In genomic region chr1:28329395-28330153, GRCh38 we compare ENCODE assay signal across 8 cellular contexts. TPM values are rescaled to one million over a fixed set of nuclear protein-coding genes. Genes with fewer than 3 reads are reported as not detected.
A peak's percentile ranks its signal among the peaks of the same experiment; 100 is the strongest.
DNase-seq lines count a peak whose midpoint lies in the region; ATAC-seq and TF ChIP-seq lines count a peak whose summit lies in the region.

No MANE protein-coding gene starts in this region.

- 56 to 63% methylated on average over 24 to 29 of the region's 29 CpGs for WGBS in endodermal cell (ENCODE audit: insufficient coverage in 1 of 2, insufficient read length in 1 of 2), 2 experiments

- H3K9ac ChIP-seq in endodermal cell (ENCODE audit: extremely low read depth, low read length, poor library complexity, severe bottlenecking), result peak overlapping the region; percentile 93

- H3K9me3 Mint-ChIP-seq in CD14-positive monocyte (peaks cover 0 to 5% (median 0%) of the 10 kb centered on the region in 7 donors), endodermal cell (no peaks in the 10 kb centered on the region)
- H3K9me3 Mint-ChIP-seq in natural killer cell treated with Interleukin-12 subunit alpha and Interleukin-12 subunit beta and Interleukin-15 and Interleukin-18, amount 100 ng/mL, for 72 hours, result no peaks in the 10 kb centered on the region

- H3K27me3 ChIP-seq in HL-60 (ENCODE audit: insufficient read depth, poor library complexity, severe bottlenecking) (no peaks in the 10 kb centered on the region), endodermal cell (ENCODE audit: control insufficient read depth, insufficient read depth, low read length, poor library complexity, severe bottlenecking) (no peaks in the 10 kb centered on the region)

- peak overlapping the region; percentile 46 for H3K4me3 ChIP-seq in HL-60 (replicated peaks; ENCODE audit: insufficient read depth, low read length)
- peak overlapping the region; percentile 94 for H3K4me3 ChIP-seq in endodermal cell (ENCODE audit: low read length)

- no peaks in the 10 kb centered on the region for H3K9me3 ChIP-seq in endodermal cell (ENCODE audit: control insufficient read depth, low read length)

- H3K36me3 Mint-ChIP-seq in CD14-positive monocyte (peaks cover 28 to 38% of the 10 kb centered on the region in 2 donors), endodermal cell (ENCODE audit: low read depth) (peaks cover 36% of the 10 kb centered on the region)
- H3K36me3 Mint-ChIP-seq in natural killer cell treated with Interleukin-12 subunit alpha and Interleukin-12 subunit beta and Interleukin-15 and Interleukin-18, amount 100 ng/mL, for 72 hours, result peaks cover 12% of the 10 kb centered on the region

- no peaks in the 10 kb centered on the region for H3K4me1 ChIP-seq in endodermal cell (ENCODE audit: control insufficient read depth, insufficient read depth, low read length)

- H3K4me1 Mint-ChIP-seq in CD14-positive monocyte (peaks cover 35% of the 10 kb centered on the region), endodermal cell (peaks cover 8% of the 10 kb centered on the region)
- H3K4me1 Mint-ChIP-seq in natural killer cell treated with Interleukin-12 subunit alpha and Interleukin-12 subunit beta and Interleukin-15 and Interleukin-18, amount 100 ng/mL, for 72 hours (ENCODE audit: low read depth in 2 of 2), result peaks cover 29 to 39% of the 10 kb centered on the region in 2 donors

- peak overlapping the region; percentile 87 to 93 for H3K4me3 Mint-ChIP-seq in CD14-positive monocyte
- H3K4me3 Mint-ChIP-seq in endodermal cell, result peak overlapping the region; percentile 92
- peak overlapping the region; percentile 86 for H3K4me3 Mint-ChIP-seq in natural killer cell treated with Interleukin-12 subunit alpha and Interleukin-12 subunit beta and Interleukin-15 and Interleukin-18, amount 100 ng/mL, for 72 hours

- intact Hi-C loops in CD14-positive monocyte (cut with micrococcal nuclease), result loop anchor here (2.0 to 5.0 kb wide), 2 partner anchors 81 to 82 kb away; no protein-coding TSS in a partner anchor

- H3K27me3 Mint-ChIP-seq in CD14-positive monocyte (ENCODE audit: low read depth in 3 of 3) (peaks cover 0 to 6% (median 1%) of the 10 kb centered on the region in 3 donors), endodermal cell (ENCODE audit: insufficient read depth) (no peaks in the 10 kb centered on the region)
- H3K27me3 Mint-ChIP-seq in natural killer cell treated with Interleukin-12 subunit alpha and Interleukin-12 subunit beta and Interleukin-15 and Interleukin-18, amount 100 ng/mL, for 72 hours, result no peaks in the 10 kb centered on the region

- in situ Hi-C loops in GM13976 (cut with MboI; ENCODE audit: low sequenced_read_pairs, unreplicated experiment), result no loop called here

- H3K36me3 ChIP-seq in endodermal cell (ENCODE audit: control insufficient read depth, insufficient read depth, low read length), result peaks cover 19% of the 10 kb centered on the region

- peak; percentile 48 for DNase-seq in CD14-positive monocyte (ENCODE audit: low spot score)
- peak in 1 of 2 experiments; percentile 50 for DNase-seq in HL-60 (ENCODE audit: low read depth in 1 of 2, low spot score in 1 of 2)
- DNase-seq in activated CD4-positive, alpha-beta T cell treated with anti-CD3 and anti-CD28 coated beads for 48 hours, result peak; percentile 56
- DNase-seq in endodermal cell, result peak; percentile 83
- no peak for DNase-seq in natural killer cell treated with Interleukin-12 subunit alpha and Interleukin-12 subunit beta and Interleukin-15 and Interleukin-18, amount 100 ng/mL, for 72 hours (ENCODE audit: low spot score)
- DNase-seq in T1000 (lab: John Stamatoyannopoulos, UW), result no peak
- no peak for DNase-seq in GM13976 (ENCODE audit: low spot score)

- H3K27ac ChIP-seq in HL-60 (replicated peaks) (peak overlapping the region; percentile 89), endodermal cell (ENCODE audit: low read depth, low read length) (peak overlapping the region; percentile 16), temporal lobe (ENCODE audit: low read depth, low read length) (peak overlapping the region; percentile 61)

- peak; percentile 1 to 44 for ATAC-seq in natural killer cell treated with Interleukin-12 subunit alpha and Interleukin-12 subunit beta and Interleukin-15 and Interleukin-18, amount 100 ng/mL, for 72 hours

- no peak for TF ChIP-seq CTCF in CD14-positive monocyte (IDR thresholded peaks at IDR 0.05)
- TF ChIP-seq CTCF in HL-60 (IDR thresholded peaks at IDR 0.05; ENCODE audit: insufficient read depth, low read length), result no peak
- TF ChIP-seq CTCF in endodermal cell (conservative IDR thresholded peaks at IDR 0.05), result peak; percentile 52
- no peak for TF ChIP-seq CTCF in GM13976 (IDR thresholded peaks at IDR 0.05; ENCODE audit: borderline replicate concordance, control extremely low read depth, extremely low read depth, insufficient read depth, missing control alignments)

- H3K27ac Mint-ChIP-seq in CD14-positive monocyte (peak overlapping the region; percentile 97 to 99 (median 98)), endodermal cell (peak overlapping the region; percentile 98)
- H3K27ac Mint-ChIP-seq in natural killer cell treated with Interleukin-12 subunit alpha and Interleukin-12 subunit beta and Interleukin-15 and Interleukin-18, amount 100 ng/mL, for 72 hours, result peak overlapping the region; percentile 94 to 99

RNA-seq across cellular contexts. Expression of gene MED18, which starts 0.7 kb away (rescaled TPM):
- polyA plus RNA-seq in CD14-positive monocyte, result 1 to 10 TPM; 2.5 to 6.3 TPM
- 10 to 100 TPM; 15.5 to 18.4 TPM for total RNA-seq in endodermal cell
- polyA plus RNA-seq in endodermal cell (2013, experiment 1 of 2), result 15.8 TPM
- polyA plus RNA-seq in endodermal cell (2013, experiment 2 of 2), result 14.4 TPM
- 10 to 100 TPM; 17.9 to 21.4 TPM for total RNA-seq in natural killer cell treated with Interleukin-12 subunit alpha and Interleukin-12 subunit beta and Interleukin-15 and Interleukin-18, amount 100 ng/mL, for 72 hours
- total RNA-seq in temporal lobe, result 9.3 TPM

RNA-seq across cellular contexts. Expression of gene PHACTR4, which starts 40.0 kb away (rescaled TPM):
- 1 to 10 TPM; 2.9 TPM for polyA plus RNA-seq in CD14-positive monocyte
- 10 to 100 TPM; 49.9 to 65.0 TPM for total RNA-seq in endodermal cell
- polyA plus RNA-seq in endodermal cell (2013, experiment 1 of 2), result 45.7 TPM
- 47.7 TPM for polyA plus RNA-seq in endodermal cell (2013, experiment 2 of 2)
- 10 to 100 TPM; 30.2 to 32.7 TPM for total RNA-seq in natural killer cell treated with Interleukin-12 subunit alpha and Interleukin-12 subunit beta and Interleukin-15 and Interleukin-18, amount 100 ng/mL, for 72 hours
- 12.5 TPM for total RNA-seq in temporal lobe

Comparison
In these comparisons a context has a peak if more than half of its experiments do, and no peak if none do; other contexts are left out.
1. DNase-seq: peak in CD14-positive monocyte (single experiment), activated CD4-positive, alpha-beta T cell treated with anti-CD3 and anti-CD28 coated beads for 48 hours (single experiment) and endodermal cell (single experiment); none in natural killer cell treated with Interleukin-12 subunit alpha and Interleukin-12 subunit beta and Interleukin-15 and Interleukin-18, amount 100 ng/mL, for 72 hours (single experiment), T1000 (single experiment) and GM13976 (single experiment).
2. H3K27ac ChIP-seq: peak in every context shown above with its lines; median percentile 89 in HL-60; 61 in temporal lobe; 16 in endodermal cell.
3. Peak in every context shown above with its lines, with median percentiles within 50 percentile points of each other: H3K27ac Mint-ChIP-seq and H3K4me3 Mint-ChIP-seq.